ENCODE assay signal across 1 cellular context in the genomic region with DNA sequence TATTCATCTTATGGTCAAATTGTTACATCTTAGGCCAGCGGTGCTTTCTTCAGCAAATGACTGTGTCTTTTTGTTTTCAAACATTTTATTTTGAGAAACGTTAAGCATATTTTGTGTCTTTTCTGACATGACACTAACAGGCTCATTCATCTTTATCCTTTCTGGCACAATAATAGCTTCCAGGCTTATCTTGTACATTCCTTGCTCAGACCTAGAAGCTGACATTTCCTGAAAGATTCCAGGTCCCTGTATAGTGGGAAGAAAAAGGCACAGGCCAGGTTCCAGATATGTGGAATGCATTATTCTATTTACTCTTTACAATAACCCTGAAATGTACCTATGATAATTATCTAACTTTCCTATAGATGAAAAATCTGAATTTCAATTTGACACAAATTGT.
TF ChIP-seq lines count a peak whose summit lies in the region.

No MANE protein-coding gene starts in this region.

TF ChIP-seq in SK-N-SH, 30 proteins besides CTCF, POLR2A, EP300 and RAD21 (continued from another document):
- TF ChIP-seq IRF3 (IDR thresholded peaks at IDR 0.05; ENCODE audit: low read depth, low read length) (no peak), NRF1 (IDR thresholded peaks at IDR 0.05; ENCODE audit: low read depth, low read length) (no peak)
- TF ChIP-seq, protein P1, sequence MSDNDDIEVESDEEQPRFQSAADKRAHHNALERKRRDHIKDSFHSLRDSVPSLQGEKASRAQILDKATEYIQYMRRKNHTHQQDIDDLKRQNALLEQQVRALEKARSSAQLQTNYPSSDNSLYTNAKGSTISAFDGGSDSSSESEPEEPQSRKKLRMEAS (IDR thresholded peaks at IDR 0.05; ENCODE audit: low read depth): no peak
